In the genomic region with DNA sequence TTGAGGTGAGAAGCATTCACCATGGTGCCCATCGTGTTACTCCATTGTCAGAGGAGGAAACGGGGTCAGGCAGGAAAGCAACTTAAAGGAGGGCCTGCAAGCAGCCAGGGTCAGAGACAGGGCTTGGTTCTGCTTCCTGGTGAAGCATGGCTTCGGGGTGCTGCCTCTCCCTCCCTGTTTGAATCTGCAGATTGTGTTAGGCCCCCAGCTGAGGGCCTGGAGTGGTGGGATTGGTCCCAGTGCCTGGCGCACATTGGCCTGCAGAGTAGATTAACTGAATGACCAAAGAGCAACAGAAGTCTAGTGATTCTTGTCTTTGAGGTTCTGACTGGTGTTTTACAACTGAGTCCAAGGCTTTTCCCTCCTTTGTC, we compare ENCODE assay signal across 8 cellular contexts. TPM values are rescaled to one million over a fixed set of nuclear protein-coding genes. Genes with fewer than 3 reads are reported as not detected.
DNase-seq lines count a peak whose midpoint lies in the region; ATAC-seq and TF ChIP-seq lines count a peak whose summit lies in the region.
"Had no signal": no experiment of that assay in that cellular context is flagged by ENCODE, and none has a peak within 500 bp of the region (broad histone marks: within the 10 kb centered on the region; RNA-seq: fewer than 3 reads in every experiment).

No MANE protein-coding gene starts in this region.

- no peak overlapping the region for H3K27ac ChIP-seq in CD4-positive, alpha-beta T cell (ENCODE audit: low read depth, low read length)
- no peak overlapping the region; the same call in 1 of the 2 replicates for H3K27ac ChIP-seq in SK-N-MC
- H3K27ac ChIP-seq in gastrocnemius medialis = no peak overlapping the region

- H3K9me3 Mint-ChIP-seq in CD4-positive, alpha-beta T cell = no peaks in the 10 kb centered on the region
- H3K9me3 Mint-ChIP-seq in memory B cell = no peaks in the 10 kb centered on the region

- peaks cover 5% of the 10 kb centered on the region in 2 donors for H3K4me1 ChIP-seq in gastrocnemius medialis

- no peaks in the 10 kb centered on the region for H3K27me3 Mint-ChIP-seq in CD4-positive, alpha-beta T cell
- H3K27me3 Mint-ChIP-seq in memory B cell = no peaks in the 10 kb centered on the region

- no peak for ATAC-seq in CD4-positive, alpha-beta T cell (ENCODE audit: poor library complexity)
- ATAC-seq in memory B cell (ENCODE audit: low read depth) = no peak
- ATAC-seq in gastrocnemius medialis = no peak

- CTCF ChIA-PET in CD4-positive, alpha-beta T cell (lab: Charles Lee) = interaction anchor here (1.4 to 3.7 kb wide), 5 partner anchors 16 to 121 kb away, joined by 3 to 38 read pairs (median 11); partner anchors contain the start of gene ZCCHC3

- peaks cover 36% of the 10 kb centered on the region for H3K4me1 Mint-ChIP-seq in CD4-positive, alpha-beta T cell (ENCODE audit: low read depth)
- peaks cover 22% of the 10 kb centered on the region for H3K4me1 Mint-ChIP-seq in memory B cell

- H3K27me3 ChIP-seq in CD4-positive, alpha-beta T cell (ENCODE audit: control insufficient read depth, insufficient read depth, low read length) = no peaks in the 10 kb centered on the region
- H3K27me3 ChIP-seq in gastrocnemius medialis = peaks cover 0 to 7% (median 2%) of the 10 kb centered on the region in 3 donors

- no peak for TF ChIP-seq CTCF in CD4-positive, alpha-beta T cell (IDR thresholded peaks at IDR 0.05)
- TF ChIP-seq CTCF in gastrocnemius medialis (IDR thresholded peaks at IDR 0.05 in 4 of 5, conservative IDR thresholded peaks at IDR 0.05 in 1 of 5) = no peak
- TF ChIP-seq CTCF in GM20000 (IDR thresholded peaks at IDR 0.05; ENCODE audit: extremely low read depth, missing control alignments) = no peak

- intact Hi-C loops in CD4-positive, alpha-beta T cell (cut with DNase I, micrococcal nuclease) = loop anchor here in 1 of 2 experiments (5.0 kb wide), 1 partner anchor 78 kb away; the partner anchor contains the start of gene RBCK1
- intact Hi-C loops in gastrocnemius medialis (cut with DNase I; ENCODE audit: low total_unique reads) = loop anchor here (5.0 to 10.0 kb wide), 2 partner anchors 122 to 795 kb away; no protein-coding TSS in a partner anchor

- peak overlapping the region; percentile 75 for H3K27ac Mint-ChIP-seq in CD4-positive, alpha-beta T cell
- H3K27ac Mint-ChIP-seq in memory B cell = peak overlapping the region; percentile 41

- H3K4me3 ChIP-seq in SK-N-MC = 0 out of 2 replicates have a peak overlapping the region, but pooled peaks have one; percentile 9
- H3K4me3 ChIP-seq in gastrocnemius medialis = no peak overlapping the region

- no peaks in the 10 kb centered on the region for H3K9me3 ChIP-seq in CD4-positive, alpha-beta T cell (ENCODE audit: control insufficient read depth, low read length)
- H3K9me3 ChIP-seq in SK-N-MC (ENCODE audit: low read depth, low read length) (no peaks in the 10 kb centered on the region), gastrocnemius medialis (no peaks in the 10 kb centered on the region)

- in situ Hi-C loops in gastrocnemius medialis (cut with MboI; ENCODE audit: low sequenced_read_pairs in 4 of 4) = no loop called here

- TF ChIP-seq POLR2A in gastrocnemius medialis (IDR thresholded peaks at IDR 0.05) = no peak

- peaks cover 5% of the 10 kb centered on the region for H3K36me3 Mint-ChIP-seq in CD4-positive, alpha-beta T cell (ENCODE audit: low read depth)
- no peaks in the 10 kb centered on the region for H3K36me3 Mint-ChIP-seq in memory B cell

- H3K9ac ChIP-seq in SK-N-MC (ENCODE audit: insufficient read length) = no peak overlapping the region

- peaks cover 7% of the 10 kb centered on the region; the same call in 1 of the 2 replicates for H3K36me3 ChIP-seq in SK-N-MC (ENCODE audit: insufficient read depth, low read length)
- no peaks in the 10 kb centered on the region for H3K36me3 ChIP-seq in gastrocnemius medialis

- POLR2A ChIA-PET in CD4-positive, alpha-beta T cell (lab: Charles Lee) = interaction anchor here (1.3 to 3.2 kb wide), 2 partner anchors 30 to 32 kb away, joined by 5 to 20 read pairs; partner anchors contain the start of gene ZCCHC3

- H3K4me3 Mint-ChIP-seq in CD4-positive, alpha-beta T cell = peak overlapping the region; percentile 82
- no peak overlapping the region for H3K4me3 Mint-ChIP-seq in memory B cell

- DNase-seq in CD4-positive, alpha-beta T cell = no peak
- DNase-seq in SK-N-MC (ENCODE audit: low read depth, low spot score) (no peak), memory B cell (ENCODE audit: low spot score in 2 of 2) (no peak), gastrocnemius medialis (no peak), GM20000 (ENCODE audit: low spot score) (no peak), OCI-M2 (lab: John Stamatoyannopoulos, UW; ENCODE audit: unreplicated experiment) (no peak)
- DNase-seq: NCI-H2171 treated with DMSO at 0.1 percent for 48 hours, SHP77 treated with DMSO at 0.1 percent for 48 hours had no signal

RNA-seq across cellular contexts. Expression of gene SOX12, which starts 4.0 kb away (rescaled TPM):
- 10 to 100 TPM; 11.6 to 11.9 TPM for total RNA-seq in CD4-positive, alpha-beta T cell
- 1 to 10 TPM in 1 of 4 donors, under 1 TPM in 3; 0.15 to 1.4 (median 0.65) TPM for total RNA-seq in gastrocnemius medialis

RNA-seq across cellular contexts. Expression of gene NRSN2, which starts 17.6 kb away (rescaled TPM):
- total RNA-seq in CD4-positive, alpha-beta T cell = 1 to 10 TPM in 1 of 2 experiments, under 1 TPM in 1; 0.69 to 1.3 TPM
- total RNA-seq in gastrocnemius medialis = 1 to 10 TPM; 1.3 to 4.7 (median 2.2) TPM

RNA-seq across cellular contexts. Expression of gene ZCCHC3, which starts 31.9 kb away (rescaled TPM):
- total RNA-seq in CD4-positive, alpha-beta T cell = 10 to 100 TPM; 19.3 to 19.5 TPM
- 1 to 10 TPM; 6.7 to 9.4 (median 7.9) TPM for total RNA-seq in gastrocnemius medialis

RNA-seq across cellular contexts. Expression of gene C20orf96, which starts 38.8 kb away (rescaled TPM):
- total RNA-seq in CD4-positive, alpha-beta T cell = 1 to 10 TPM; 2.4 to 3.3 TPM
- total RNA-seq in gastrocnemius medialis = 1 to 10 TPM in 1 of 4 donors, under 1 TPM in 2, not detected in 1; 0.19 to 1.5 (median 0.58) TPM

RNA-seq across cellular contexts. Expression of gene TRIB3, which starts 51.2 kb away (rescaled TPM):
- total RNA-seq in CD4-positive, alpha-beta T cell = 1 to 10 TPM; 1.3 to 1.5 TPM
- total RNA-seq in gastrocnemius medialis = 1 to 10 TPM in 2 of 4 donors, under 1 TPM in 1, not detected in 1; 0.58 to 3.0 (median 2.4) TPM

Comparison
In these comparisons a context has a peak if more than half of its experiments do, and no peak if none do; other contexts are left out.
1. RNA of gene SOX12, which starts 4.0 kb away (total RNA-seq): 11.6 to 11.9 TPM in CD4-positive, alpha-beta T cell; 0.15 to 1.4 TPM in gastrocnemius medialis; every median in the first group is over 4 times any median in the second.